1 cellular context compared by ENCODE assay signal in genomic region chr17:38613981-38614779, GRCh38.
TF ChIP-seq lines count a peak whose summit lies in the region.

No MANE protein-coding gene starts in this region.

TF ChIP-seq in HepG2, 621 proteins besides CTCF, POLR2A, EP300 and RAD21 (continued from another document and continues in another):
- peak; percentile 84; the same call in 1 of the 2 replicates for TF ChIP-seq POGK (CRISPR knock-in tag; conservative IDR thresholded peaks at IDR 0.05)
- no peak for TF ChIP-seq IRX3 (CRISPR knock-in tag; IDR thresholded peaks at IDR 0.05; ENCODE audit: borderline replicate concordance, low read depth)
- TF ChIP-seq ZNF704 (CRISPR knock-in tag; IDR thresholded peaks at IDR 0.05; ENCODE audit: borderline replicate concordance) = no peak
- TF ChIP-seq ARNT (IDR thresholded peaks at IDR 0.05) = peak; percentile 85; the same call in 1 of the 2 replicates
- peak; percentile 98 for TF ChIP-seq ZNF580 (CRISPR knock-in tag; IDR thresholded peaks at IDR 0.05; ENCODE audit: borderline replicate concordance, low read depth)
- no peak for TF ChIP-seq ZNF333 (CRISPR knock-in tag; IDR thresholded peaks at IDR 0.05; ENCODE audit: borderline replicate concordance)
- no peak for TF ChIP-seq ZNF678 (CRISPR knock-in tag; IDR thresholded peaks at IDR 0.05)
- TF ChIP-seq MTF1 (CRISPR knock-in tag; IDR thresholded peaks at IDR 0.05) = no peak
- TF ChIP-seq ZNF280D (CRISPR knock-in tag; IDR thresholded peaks at IDR 0.05) = peak; percentile 96; the same call in 1 of the 2 replicates
- TF ChIP-seq ZNF124 (CRISPR knock-in tag; IDR thresholded peaks at IDR 0.05) = peak; percentile 95
- no peak for TF ChIP-seq ZNF496 (CRISPR knock-in tag; IDR thresholded peaks at IDR 0.05; ENCODE audit: insufficient replicate concordance)
- TF ChIP-seq ZNF143 (CRISPR knock-in tag; IDR thresholded peaks at IDR 0.05) = peak; percentile 38; the same call in 1 of the 2 replicates
- TF ChIP-seq ZNF292 (CRISPR knock-in tag; IDR thresholded peaks at IDR 0.05; ENCODE audit: borderline replicate concordance, low read depth) = peak; percentile 88; the same call in 1 of the 2 replicates
- no peak for TF ChIP-seq MZF1 (CRISPR knock-in tag; IDR thresholded peaks at IDR 0.05; ENCODE audit: borderline replicate concordance)
- TF ChIP-seq ZNF629 (CRISPR knock-in tag; conservative IDR thresholded peaks at IDR 0.05) = peak; percentile 65
- peak; percentile 39; the same call in 1 of the 2 replicates for TF ChIP-seq NRL (CRISPR knock-in tag; IDR thresholded peaks at IDR 0.05; ENCODE audit: borderline replicate concordance)
- no peak for TF ChIP-seq ZNF7 (CRISPR knock-in tag; IDR thresholded peaks at IDR 0.05)
- TF ChIP-seq EED (CRISPR knock-in tag; IDR thresholded peaks at IDR 0.05) = 0 out of 2 replicates have a peak, but pooled peaks have one; percentile 62
- TF ChIP-seq ZNF530 (CRISPR knock-in tag; IDR thresholded peaks at IDR 0.05; ENCODE audit: low read depth) = no peak
- no peak for TF ChIP-seq CAMTA2 (CRISPR knock-in tag; IDR thresholded peaks at IDR 0.05; ENCODE audit: borderline replicate concordance)
- peak; percentile 35; the same call in 1 of the 2 replicates for TF ChIP-seq ZHX1 (CRISPR knock-in tag; IDR thresholded peaks at IDR 0.05; ENCODE audit: low read depth)
- TF ChIP-seq NFKBIZ (CRISPR knock-in tag; IDR thresholded peaks at IDR 0.05) = peak; percentile 98
- TF ChIP-seq ZNF512 (CRISPR knock-in tag; IDR thresholded peaks at IDR 0.05) = no peak; the same call in 1 of the 2 replicates
- peak; percentile 81; the same call in 1 of the 2 replicates for TF ChIP-seq ZNF430 (CRISPR knock-in tag; IDR thresholded peaks at IDR 0.05)
- TF ChIP-seq ZBTB46 (CRISPR knock-in tag; IDR thresholded peaks at IDR 0.05; ENCODE audit: borderline replicate concordance) = no peak
- TF ChIP-seq TFDP1 (CRISPR knock-in tag; IDR thresholded peaks at IDR 0.05; ENCODE audit: borderline replicate concordance) = peak; percentile 84; the same call in 1 of the 2 replicates
- no peak for TF ChIP-seq ZNF720 (CRISPR knock-in tag; IDR thresholded peaks at IDR 0.05)
- TF ChIP-seq ZNF335 (CRISPR knock-in tag; IDR thresholded peaks at IDR 0.05) = peak; percentile 80; the same call in 1 of the 2 replicates
- peak; percentile 36 for TF ChIP-seq ZNF543 (CRISPR knock-in tag; IDR thresholded peaks at IDR 0.05)
- TF ChIP-seq FLYWCH1 (CRISPR knock-in tag; IDR thresholded peaks at IDR 0.05) = no peak
- peak; percentile 88 for TF ChIP-seq PPARG (CRISPR knock-in tag; conservative IDR thresholded peaks at IDR 0.05)
- TF ChIP-seq ZNF746 (CRISPR knock-in tag; IDR thresholded peaks at IDR 0.05) = peak; percentile 98
- TF ChIP-seq ZFX (CRISPR knock-in tag; IDR thresholded peaks at IDR 0.05; ENCODE audit: low read depth) = peak; percentile 67
- TF ChIP-seq AFF4 (CRISPR knock-in tag; IDR thresholded peaks at IDR 0.05) = peak; percentile 79
- TF ChIP-seq SP5 (CRISPR knock-in tag; IDR thresholded peaks at IDR 0.05; ENCODE audit: borderline replicate concordance, low read depth) = peak; percentile 97
- TF ChIP-seq POGZ (CRISPR knock-in tag; IDR thresholded peaks at IDR 0.05) = peak; percentile 77; the same call in 1 of the 2 replicates
- TF ChIP-seq NFKB2 (CRISPR knock-in tag; IDR thresholded peaks at IDR 0.05; ENCODE audit: borderline replicate concordance) = no peak; the same call in none of the 2 replicates
- TF ChIP-seq FOXK1 (CRISPR knock-in tag; IDR thresholded peaks at IDR 0.05; ENCODE audit: borderline replicate concordance, low read depth) = peak; percentile 96; the same call in 1 of the 2 replicates
- TF ChIP-seq ZNF616 (CRISPR knock-in tag; IDR thresholded peaks at IDR 0.05; ENCODE audit: low read depth) = no peak
- peak; percentile 40 for TF ChIP-seq RAD51 (IDR thresholded peaks at IDR 0.05; ENCODE audit: borderline replicate concordance)
- no peak for TF ChIP-seq ZNF33B (CRISPR knock-in tag; IDR thresholded peaks at IDR 0.05)
- TF ChIP-seq ZNF652 (CRISPR knock-in tag; IDR thresholded peaks at IDR 0.05; ENCODE audit: borderline replicate concordance, low read depth) = peak; percentile 62; the same call in 1 of the 2 replicates
- peak; percentile 83 for TF ChIP-seq DMAP1 (CRISPR knock-in tag; IDR thresholded peaks at IDR 0.05)
- no peak for TF ChIP-seq XBP1 (CRISPR knock-in tag; IDR thresholded peaks at IDR 0.05)
- peak; percentile 67; the same call in 1 of the 2 replicates for TF ChIP-seq ZNF121 (CRISPR knock-in tag; IDR thresholded peaks at IDR 0.05)
